8 cellular contexts compared by ENCODE assay signal in the genomic region with DNA sequence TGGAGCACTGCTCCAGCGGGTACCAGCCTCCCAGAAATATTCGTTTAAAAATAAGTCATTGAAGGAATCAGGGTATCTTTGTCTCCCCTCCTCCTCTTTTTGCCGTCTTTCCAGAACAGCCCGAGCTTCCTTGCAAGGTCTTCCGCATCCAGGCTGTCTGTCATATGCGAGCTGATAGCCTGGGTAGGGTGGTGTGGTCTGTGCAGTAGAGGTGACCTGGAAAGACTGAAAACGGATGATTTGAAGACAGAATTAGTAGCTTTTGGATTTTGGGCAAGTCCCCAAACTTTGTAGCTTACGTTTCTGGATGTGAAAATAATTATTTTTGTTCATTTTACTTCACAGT. TPM values are rescaled to one million over a fixed set of nuclear protein-coding genes. Genes with fewer than 3 reads are reported as not detected.
DNase-seq lines count a peak whose midpoint lies in the region; ATAC-seq, FAIRE-seq and TF ChIP-seq lines count a peak whose summit lies in the region.

No MANE protein-coding gene starts in this region.

- no peak overlapping the region for H3K23ac ChIP-seq in H1 (ENCODE audit: insufficient read length)

- H3K23me2 ChIP-seq in H1 (ENCODE audit: low read depth, low read length), result peaks cover 4% of the 10 kb centered on the region; the same call in 1 of the 2 replicates

- no peak overlapping the region for H3K14ac ChIP-seq in H1 (ENCODE audit: insufficient read length)

- peaks cover 27% of the 10 kb centered on the region for H3K79me2 ChIP-seq in PC-9 (ENCODE audit: low read depth)
- H3K79me2 ChIP-seq in H1 (ENCODE audit: control insufficient read depth in 1 of 2, insufficient read depth in 2 of 2, low read length in 2 of 2), result peaks cover 0 to 21% of the 10 kb centered on the region in 2 experiments; a peak in 2 of 4 replicates

- peaks cover 11% of the 10 kb centered on the region; the same call in 1 of the 2 replicates for H3F3A ChIP-seq in PC-9 (ENCODE audit: insufficient read depth, low read depth)

- H3K4ac ChIP-seq in H1 (replicated peaks; ENCODE audit: insufficient read length, low read depth, low read length), result no peak overlapping the region

- no peaks in the 10 kb centered on the region for H3K36me3 Mint-ChIP-seq in nephron progenitor cell (ENCODE audit: low read depth)

- FAIRE-seq in H1 (lab: Jason Lieb, UNC), result no peak

- no peak overlapping the region for H3K27ac ChIP-seq in PC-9
- no peak overlapping the region for H3K27ac ChIP-seq in H1 (ENCODE audit: low read depth, low read length)

- peak overlapping the region; percentile 94 for H3K4me3 Mint-ChIP-seq in nephron progenitor cell

- H3K27me3 ChIP-seq in BJ (ENCODE audit: control insufficient read depth, insufficient read depth, low read length), result 0 out of 2 replicates have a peak, but pooled peaks cover 1% of the 10 kb centered on the region
- H3K27me3 ChIP-seq in PC-9 (ENCODE audit: insufficient read depth, low read depth), result no peaks in the 10 kb centered on the region
- no peaks in the 10 kb centered on the region for H3K27me3 ChIP-seq in H1 (replicated peaks in 1 of 4; ENCODE audit: control insufficient read depth in 3 of 4, extremely low read depth in 1 of 4, insufficient read depth in 3 of 4, low read length in 3 of 4)

- H3K9me3 Mint-ChIP-seq in nephron progenitor cell, result no peaks in the 10 kb centered on the region

- H2BK120ac ChIP-seq in H1 (replicated peaks; ENCODE audit: low read depth, low read length), result no peak overlapping the region

- CTCF ChIA-PET in BJ (lab: Yijun Ruan, JAX) (interaction anchor here (0.6 to 1.9 kb wide), 5 partner anchors 9 to 318 kb away, joined by 3 to 15 read pairs (median 5); no protein-coding TSS in a partner anchor), PC-9 (lab: Charles Lee) (interaction anchor here (1.1 to 1.6 kb wide), 2 partner anchors 116 to 704 kb away, joined by 4 to 5 read pairs; partner anchors contain the start of gene RBM48), H1 (lab: Charles Lee; ENCODE audit: partially characterized antibody) (interaction anchor here (1.0 to 1.4 kb wide), 5 partner anchors 13 to 318 kb away, joined by 3 to 7 read pairs (median 3); no protein-coding TSS in a partner anchor)

- intact Hi-C loops in PC-9 (cut with micrococcal nuclease; ENCODE audit: unreplicated experiment), result loop anchor here (1.0 to 5.0 kb wide), 4 partner anchors 114 to 770 kb away; partner anchors contain the start of genes CDK6, PEX1 and RBM48

- H4K20me1 ChIP-seq in PC-9 (ENCODE audit: insufficient read depth) (no peaks in the 10 kb centered on the region), H1 (replicated peaks in 1 of 2; ENCODE audit: control insufficient read depth in 1 of 2, insufficient read depth in 2 of 2, low read length in 2 of 2) (no peaks in the 10 kb centered on the region)

- no peak overlapping the region for H2BK12ac ChIP-seq in H1 (ENCODE audit: low read depth, low read length)

- TSS peak; percentile 44 for BruUV-seq in PC-9 (replicated peaks; lab: Mats Ljungman, UMichigan)

- peak; percentile 15 for ATAC-seq in GM21515 (IDR thresholded peaks at IDR 0.05; ENCODE audit: unreplicated experiment)
- no peak for ATAC-seq in esophagus mucosa

- no peak for TF ChIP-seq RAD21 in H1 (IDR thresholded peaks at IDR 0.05 in 1 of 2, conservative IDR thresholded peaks at IDR 0.05 in 1 of 2; ENCODE audit: low read depth in 2 of 2, low read length in 2 of 2)

- H3K4me2 ChIP-seq in PC-9 (peak overlapping the region; percentile 84), H1 (ENCODE audit: insufficient read depth in 1 of 2, low read depth in 2 of 2, low read length in 2 of 2) (peak overlapping the region; percentile 62 to 99)

- no peak overlapping the region for H4K91ac ChIP-seq in H1 (replicated peaks; ENCODE audit: insufficient read length, low read length)

- DNase-seq in BJ (ENCODE audit: low read depth) (no peak), PC-9 (no peak), H1 (ENCODE audit: low read depth in 1 of 2, low spot score in 2 of 2) (no peak), nephron progenitor cell (no peak), NCI-H2196 treated with DMSO at 0.1 percent for 48 hours (lab: John Stamatoyannopoulos, UW; ENCODE audit: unreplicated experiment) (no peak), superior temporal gyrus (ENCODE audit: extremely low spot score) (no peak)

- no peak overlapping the region for H3K56ac ChIP-seq in H1 (replicated peaks; ENCODE audit: insufficient read length, low read depth, low read length)

- peak overlapping the region; percentile 85 for H2AFZ ChIP-seq in PC-9
- H2AFZ ChIP-seq in H1 (ENCODE audit: low read length), result peak overlapping the region; percentile 87

- H3K27me3 Mint-ChIP-seq in nephron progenitor cell (ENCODE audit: low read depth, poor library complexity), result peaks cover 22% of the 10 kb centered on the region

- H3K9me2 ChIP-seq in PC-9 (ENCODE audit: insufficient read depth), result no peaks in the 10 kb centered on the region

- H3K27ac Mint-ChIP-seq in nephron progenitor cell, result no peak overlapping the region

- TF ChIP-seq EP300 in H1 (IDR thresholded peaks at IDR 0.05; ENCODE audit: borderline replicate concordance in 1 of 2, low read depth in 2 of 2, low read length in 2 of 2), result no peak

- POLR2A ChIA-PET in BJ (lab: Charles Lee) (no interaction called here), PC-9 (lab: Charles Lee; ENCODE audit: unreplicated experiment) (interaction anchor here (0.5 to 0.8 kb wide), 5 partner anchors 9 to 1068 kb away, joined by 4 to 9 read pairs (median 4); partner anchors contain the start of genes ANKIB1 and KRIT1), H1 (lab: Charles Lee; ENCODE audit: partially characterized antibody) (no interaction called here)

- TF ChIP-seq CTCF in BJ (IDR thresholded peaks at IDR 0.05; ENCODE audit: insufficient read depth, low read depth, low read length) (no peak), PC-9 (conservative IDR thresholded peaks at IDR 0.05) (no peak), H1 (IDR thresholded peaks at IDR 0.05; ENCODE audit: control extremely low read depth in 1 of 3, insufficient read depth in 1 of 3, low read depth in 1 of 3, low read length in 3 of 3) (no peak), nephron progenitor cell (IDR thresholded peaks at IDR 0.05) (no peak)

- H2BK20ac ChIP-seq in H1 (ENCODE audit: low read length), result no peak overlapping the region

- no peak overlapping the region; a peak in 1 of 7 replicates for H3K9ac ChIP-seq in H1 (replicated peaks in 1 of 4; ENCODE audit: extremely low read depth in 1 of 4, low read depth in 3 of 4, low read length in 3 of 4)

- peaks cover 14% of the 10 kb centered on the region; the same call in 1 of the 2 replicates for H3K4me1 ChIP-seq in PC-9 (replicated peaks; ENCODE audit: insufficient read depth)
- H3K4me1 ChIP-seq in H1 (replicated peaks in 1 of 4; ENCODE audit: control insufficient read depth in 3 of 4, insufficient read depth in 4 of 4, low read length in 3 of 4), result peaks cover 0 to 3% (median 0%) of the 10 kb centered on the region in 4 experiments; a peak in 1 of 7 replicates

- 8% methylated on average over 8 of the region's 8 CpGs; no CpG with 5 or more reads in 1 of the 2 experiments for WGBS in H1 (ENCODE audit: extremely low coverage in 1 of 2, insufficient coverage in 1 of 2, insufficient read length in 1 of 2, insufficient replicate concordance in 2 of 2, low coverage in 1 of 2, low lambda C conversion rate in 2 of 2, missing lambda C conversion rate in 1 of 2), 2 experiments

- H3K18ac ChIP-seq in H1 (ENCODE audit: extremely low read depth, low read length), result no peak overlapping the region

- no peaks in the 10 kb centered on the region; the same call in 1 of the 2 replicates for H3K79me1 ChIP-seq in H1 (ENCODE audit: low read depth, low read length)

- no peak for TF ChIP-seq POLR2A in H1 (IDR thresholded peaks at IDR 0.05; ENCODE audit: control extremely low read depth in 1 of 2, low read depth in 2 of 2, low read length in 2 of 2)

- no peak overlapping the region for H4K5ac ChIP-seq in H1 (ENCODE audit: insufficient read length, low read depth, low read length)

- no peak overlapping the region for H2BK15ac ChIP-seq in H1 (ENCODE audit: low read length)

- H2AK5ac ChIP-seq in H1 (ENCODE audit: low read depth, low read length), result no peak overlapping the region

- H3K9me3 ChIP-seq in PC-9 (ENCODE audit: insufficient read depth, low read depth), result no peaks in the 10 kb centered on the region
- no peaks in the 10 kb centered on the region for H3K9me3 ChIP-seq in H1 (ENCODE audit: insufficient read depth in 2 of 2, low read depth in 1 of 2, low read length in 1 of 2)

- H2BK5ac ChIP-seq in H1 (ENCODE audit: low read depth, low read length), result no peak overlapping the region

- H4K8ac ChIP-seq in H1 (ENCODE audit: extremely low read depth, insufficient read depth, low read length), result peak overlapping the region; percentile 84; the same call in 1 of the 2 replicates

- H3K4me3 ChIP-seq in BJ (ENCODE audit: low read depth, low read length) (peak overlapping the region; percentile 89), PC-9 (peak overlapping the region; percentile 70), H1 (ENCODE audit: extremely low read depth in 1 of 4, insufficient read depth in 2 of 4, low read depth in 3 of 4, low read length in 4 of 4) (peak overlapping the region; percentile 84 to 96 (median 95))

- peaks cover 16% of the 10 kb centered on the region for H3K4me1 Mint-ChIP-seq in nephron progenitor cell

- H3K36me3 ChIP-seq in BJ (ENCODE audit: control insufficient read depth, insufficient read depth, low read length) (no peaks in the 10 kb centered on the region), PC-9 (ENCODE audit: low read depth) (no peaks in the 10 kb centered on the region), H1 (ENCODE audit: control insufficient read depth in 2 of 4, insufficient read depth in 4 of 4, low read length in 3 of 4) (no peaks in the 10 kb centered on the region)

RNA-seq across cellular contexts. Expression of gene VPS50, which starts 0.5 kb away (rescaled TPM):
- polyA plus RNA-seq in BJ (2011; rRNA removed) (10.9 and 17.6 TPM in 2 replicates), H1 (2011; rRNA removed) (1.9 and 3.7 TPM in 2 replicates)
- 14.1 and 14.6 TPM in 2 replicates for polyA minus RNA-seq in BJ (2011; rRNA and poly(A)+ RNA removed)
- total RNA-seq in PC-9 (2021) (20.3 and 32.2 TPM in 2 replicates), esophagus mucosa (16.5 TPM)
- 8.8 and 9.3 TPM in 2 replicates for total RNA-seq in H1 (2021; fragmentation: NEBNext Ultra II Directional; extraction: Animal tissue kit (Norgen Biotek cat#: 25700))
- polyA plus RNA-seq in H1 (2011; cell fraction: cytosol; rRNA removed), result 4.2 TPM
- polyA plus RNA-seq in H1 (2011; cell fraction: nucleus; rRNA removed), result 5.9 TPM
- 3.6 to 7.2 TPM (median 4.5 TPM) in 4 replicates for polyA plus RNA-seq in H1 (2012, experiment 1 of 2)
- polyA plus RNA-seq in H1 (2012, experiment 2 of 2), result 0.31 TPM
- polyA plus RNA-seq in H1 (2013, experiment 1 of 2), result 4.7 TPM
- 4.5 TPM for polyA plus RNA-seq in H1 (2013, experiment 2 of 2)
- polyA minus RNA-seq in H1 (2011; rRNA and poly(A)+ RNA removed), result 18.1 and 39.1 TPM in 2 replicates
- 9.3 TPM for polyA minus RNA-seq in H1 (2011; cell fraction: cytosol; rRNA and poly(A)+ RNA removed)
- polyA minus RNA-seq in H1 (2011; cell fraction: nucleus; rRNA and poly(A)+ RNA removed), result 43.2 TPM

RNA-seq across cellular contexts. Expression of gene HEPACAM2, which starts 6.4 kb away (rescaled TPM):
- not detected in 2 replicates for polyA plus RNA-seq in BJ (2011; rRNA removed)
- polyA minus RNA-seq in BJ (2011; rRNA and poly(A)+ RNA removed), result not detected in 2 replicates
- total RNA-seq in PC-9 (2021), result not detected in 2 replicates
- not detected in 2 replicates for total RNA-seq in H1 (2021; fragmentation: NEBNext Ultra II Directional; extraction: Animal tissue kit (Norgen Biotek cat#: 25700))
- polyA plus RNA-seq in H1 (2011; rRNA removed), result not detected in 2 replicates
- polyA plus RNA-seq in H1 (2011; cell fraction: cytosol; rRNA removed), result not detected
- not detected for polyA plus RNA-seq in H1 (2011; cell fraction: nucleus; rRNA removed)
- not detected in 4 replicates for polyA plus RNA-seq in H1 (2012, experiment 1 of 2)
- not detected for polyA plus RNA-seq in H1 (2012, experiment 2 of 2)
- not detected for polyA plus RNA-seq in H1 (2013, experiment 1 of 2)
- polyA plus RNA-seq in H1 (2013, experiment 2 of 2), result not detected
- polyA minus RNA-seq in H1 (2011; rRNA and poly(A)+ RNA removed), result not detected in 2 replicates
- not detected for polyA minus RNA-seq in H1 (2011; cell fraction: cytosol; rRNA and poly(A)+ RNA removed)
- polyA minus RNA-seq in H1 (2011; cell fraction: nucleus; rRNA and poly(A)+ RNA removed), result not detected
- not detected for total RNA-seq in esophagus mucosa
